Comparison of ENCODE assay signal across 21 cellular contexts in the genomic region with DNA sequence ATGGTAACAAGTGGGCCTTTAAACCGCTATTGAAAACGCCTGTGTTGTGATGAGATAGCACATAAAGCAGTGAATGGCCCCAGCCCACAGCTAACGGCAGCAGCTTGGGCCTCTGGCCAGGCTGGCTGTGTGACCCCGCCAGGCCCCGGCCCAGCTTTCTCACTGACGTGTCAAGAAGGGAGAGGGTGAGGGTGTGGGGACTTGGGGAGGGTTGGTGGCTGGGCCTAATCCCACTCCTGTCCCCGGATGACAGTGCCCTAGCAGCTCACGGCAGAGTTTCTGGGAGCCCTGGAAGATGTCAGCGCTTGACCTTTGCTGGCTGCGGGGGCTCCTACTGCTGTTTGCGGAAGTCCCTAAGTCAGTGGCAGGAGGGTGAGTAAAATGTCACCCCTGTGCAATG.
A peak's percentile ranks its signal among the peaks of the same experiment; 100 is the strongest.
DNase-seq lines count a peak whose midpoint lies in the region; ATAC-seq and TF ChIP-seq lines count a peak whose summit lies in the region.
"Had no signal": no experiment of that assay in that cellular context is flagged by ENCODE, and none has a peak within 500 bp of the region (broad histone marks: within the 10 kb centered on the region; RNA-seq: fewer than 3 reads in every experiment).

No MANE protein-coding gene starts in this region.

- no peak overlapping the region for H2AFZ ChIP-seq in neuronal stem cell (ENCODE audit: low read length)
- H2AFZ ChIP-seq: GM23338 had no signal

- H2BK5ac ChIP-seq in neuronal stem cell (ENCODE audit: low read length): no peak overlapping the region

- no peaks in the 10 kb centered on the region for H3K27me3 Mint-ChIP-seq in CD14-positive monocyte (ENCODE audit: low read depth in 3 of 3)
- peaks cover 22% of the 10 kb centered on the region for H3K27me3 Mint-ChIP-seq in chondrocyte (ENCODE audit: low read depth)
- H3K27me3 Mint-ChIP-seq: B cell had no signal

- no peak for ATAC-seq in HG02970 (IDR thresholded peaks at IDR 0.05; ENCODE audit: low FRiP score, unreplicated experiment)
- ATAC-seq: GM12878, GM23338, HCT116 had no signal

- no peaks in the 10 kb centered on the region for H3K79me1 ChIP-seq in neuronal stem cell (ENCODE audit: low read depth, low read length)

- no peak for TF ChIP-seq POLR2A in spleen (IDR thresholded peaks at IDR 0.05)

- H3K9me3 ChIP-seq in neuronal stem cell (replicated peaks in 1 of 2; ENCODE audit: control insufficient read depth in 2 of 2, insufficient read depth in 1 of 2, low read depth in 1 of 2, low read length in 2 of 2) (peaks cover 0 to 4% of the 10 kb centered on the region in 2 donors), spleen (peaks cover 0 to 40% (median 13%) of the 10 kb centered on the region in 8 donors)

- H3K27ac Mint-ChIP-seq in CD14-positive monocyte: no peak overlapping the region
- H3K27ac Mint-ChIP-seq in chondrocyte (ENCODE audit: unreplicated experiment): no peak overlapping the region
- H3K27ac Mint-ChIP-seq: B cell; CD4-positive, alpha-beta T cell; GM23338; H9 had no signal

- no CpG with 5 or more reads among the region's 11 CpGs for WGBS in neuronal stem cell (ENCODE audit: extremely low coverage in 2 of 2, insufficient read length in 2 of 2, insufficient replicate concordance in 1 of 2), 2 donors
- 79 to 91% (median 89%) methylated on average over 11 of the region's 11 CpGs for WGBS in spleen, 5 donors

- H3K4me3 Mint-ChIP-seq in CD14-positive monocyte: no peak overlapping the region
- H3K4me3 Mint-ChIP-seq in chondrocyte (ENCODE audit: unreplicated experiment): no peak overlapping the region
- H3K4me3 Mint-ChIP-seq: B cell; CD4-positive, alpha-beta T cell; CD8-positive, alpha-beta memory T cell; GM23338; H9 had no signal

- TF ChIP-seq CTCF in CD14-positive monocyte (IDR thresholded peaks at IDR 0.05) (no peak), chondrocyte (IDR thresholded peaks at IDR 0.05) (no peak), spleen (IDR thresholded peaks at IDR 0.05 in 8 of 11, conservative IDR thresholded peaks at IDR 0.05 in 3 of 11) (no peak)

- intact Hi-C loops in CD14-positive monocyte (cut with micrococcal nuclease) (no loop called here), spleen (cut with DNase I; ENCODE audit: low total_unique reads) (no loop called here)

- H3K4me1 ChIP-seq in neuronal stem cell (ENCODE audit: control insufficient read depth in 2 of 2, insufficient read depth in 1 of 2, low read depth in 1 of 2, low read length in 2 of 2): no peaks in the 10 kb centered on the region
- no peaks in the 10 kb centered on the region for H3K4me1 ChIP-seq in spleen

- H2BK120ac ChIP-seq in neuronal stem cell (ENCODE audit: low read depth, low read length): no peak overlapping the region

- H3K9me3 Mint-ChIP-seq in CD14-positive monocyte (peaks cover 16 to 55% (median 43%) of the 10 kb centered on the region in 7 donors), chondrocyte (ENCODE audit: low read depth) (peaks cover 19% of the 10 kb centered on the region)
- H3K9me3 Mint-ChIP-seq: CD4-positive, alpha-beta T cell had no signal

- H3K14ac ChIP-seq in neuronal stem cell (ENCODE audit: low read length): no peak overlapping the region

- DNase-seq in CD14-positive monocyte (ENCODE audit: low spot score) (peak; percentile 31), chondrocyte (ENCODE audit: low spot score) (peak; percentile 75), neuronal stem cell (ENCODE audit: low spot score) (no peak), spleen (peak; percentile 52), NCI-H1694 (lab: John Stamatoyannopoulos, UW) (no peak), NCI-H82 treated with DMSO at 0.1 percent for 48 hours (lab: John Stamatoyannopoulos, UW; ENCODE audit: unreplicated experiment) (no peak)
- DNase-seq: CD4-positive, alpha-beta T cell; CD8-positive, alpha-beta memory T cell; DMS 273 treated with DMSO at 0.1 percent for 48 hours; DMS79; EL; GDM1; H9 had no signal

- no peak overlapping the region for H3K23ac ChIP-seq in neuronal stem cell (ENCODE audit: low read depth, low read length, poor library complexity)

- no peak overlapping the region for H4K8ac ChIP-seq in neuronal stem cell (ENCODE audit: low read depth, low read length)

- H3K4ac ChIP-seq in neuronal stem cell (ENCODE audit: low read length): no peak overlapping the region

- H2AK5ac ChIP-seq in neuronal stem cell (ENCODE audit: low read depth, low read length): no peak overlapping the region

- no peak overlapping the region for H4K91ac ChIP-seq in neuronal stem cell (ENCODE audit: low read depth, low read length, poor library complexity)

- peaks cover 0 to 23% (median 2%) of the 10 kb centered on the region in 3 experiments for H3K27me3 ChIP-seq in neuronal stem cell (ENCODE audit: control insufficient read depth in 3 of 3, insufficient read depth in 3 of 3, low read depth in 1 of 3, low read length in 3 of 3)
- peaks cover 0 to 5% (median 0%) of the 10 kb centered on the region in 7 donors for H3K27me3 ChIP-seq in spleen (replicated peaks in 1 of 7)
- H3K27me3 ChIP-seq: BLaER1 had no signal

- no peak overlapping the region for H3K4me2 ChIP-seq in neuronal stem cell (ENCODE audit: insufficient read depth, low read length, poor library complexity, severe bottlenecking)
- H3K4me2 ChIP-seq: BLaER1, GM23338 had no signal

- H3K36me3 Mint-ChIP-seq in CD14-positive monocyte: no peaks in the 10 kb centered on the region
- no peaks in the 10 kb centered on the region for H3K36me3 Mint-ChIP-seq in chondrocyte (ENCODE audit: low read depth)
- H3K36me3 Mint-ChIP-seq: CD8-positive, alpha-beta memory T cell had no signal

- no peak overlapping the region for H2BK12ac ChIP-seq in neuronal stem cell (ENCODE audit: low read length)

- no peak overlapping the region for H3K27ac ChIP-seq in neuronal stem cell (replicated peaks; ENCODE audit: low read length)
- no peak overlapping the region for H3K27ac ChIP-seq in spleen
- H3K27ac ChIP-seq: 22Rv1, BLaER1, C4-2B had no signal

- peak overlapping the region; percentile 7 for H3K18ac ChIP-seq in neuronal stem cell (ENCODE audit: low read length)

- H3K4me1 Mint-ChIP-seq in CD14-positive monocyte (no peaks in the 10 kb centered on the region), chondrocyte (ENCODE audit: low read depth) (no peaks in the 10 kb centered on the region)
- H3K4me1 Mint-ChIP-seq: B cell; CD8-positive, alpha-beta memory T cell; GM23338; H9 had no signal

- H3K4me3 ChIP-seq in neuronal stem cell (ENCODE audit: low read length in 2 of 2) (peak overlapping the region in 1 of 2 donors; percentile 51), spleen (no peak overlapping the region)
- H3K4me3 ChIP-seq: BLaER1, GM12878, GM23338 had no signal

- no peaks in the 10 kb centered on the region for H3K36me3 ChIP-seq in neuronal stem cell (replicated peaks in 1 of 2; ENCODE audit: control insufficient read depth in 2 of 2, insufficient read depth in 2 of 2, low read length in 2 of 2)
- H3K36me3 ChIP-seq in spleen: no peaks in the 10 kb centered on the region
- H3K36me3 ChIP-seq: BLaER1 had no signal

- H2BK15ac ChIP-seq in neuronal stem cell (ENCODE audit: low read length): no peak overlapping the region

- H3K9ac ChIP-seq in neuronal stem cell (ENCODE audit: low read depth, low read length, poor library complexity): no peak overlapping the region
- H3K9ac ChIP-seq: BLaER1 had no signal

Comparison
In these comparisons a context has a peak if more than half of its experiments do, and no peak if none do; other contexts are left out.
1. DNase-seq: peak in CD14-positive monocyte (single experiment), chondrocyte (single experiment) and spleen (single experiment); none in neuronal stem cell (single experiment), NCI-H1694 (single experiment) and NCI-H82 treated with DMSO at 0.1 percent for 48 hours (single experiment).